In genomic region chr1:247642742-247643141, GRCh38 we compare ENCODE assay signal across 31 cellular contexts. TPM values are rescaled to one million over a fixed set of nuclear protein-coding genes. Genes with fewer than 3 reads are reported as not detected.
"Had no signal": no experiment of that assay in that cellular context is flagged by ENCODE, and none has a peak within 500 bp of the region (broad histone marks: within the 10 kb centered on the region; RNA-seq: fewer than 3 reads in every experiment).

No MANE protein-coding gene starts in this region.

- H3K4me1 ChIP-seq: suprapubic skin, testis, tibial artery, upper lobe of right lung, uterus, vagina had no signal

- H3K36me3 ChIP-seq: stomach, suprapubic skin, thoracic aorta, thyroid gland, tibial artery, tibial nerve, transverse colon, upper lobe of left lung, upper lobe of right lung, uterus, vagina had no signal

- H3K4me1 Mint-ChIP-seq: stimulated activated effector memory CD8-positive, alpha-beta T cell treated with anti-CD3 and anti-CD28 coated beads, Interleukin-12 subunit alpha, Interleukin-12 subunit beta, amount 100 ng/mL, for 72 hours; stimulated activated memory B cell treated with anti-CD40 and anti-IgM and Interleukin-4, amounts not matched to agents 10 μg/mL and 1 μg/mL and 100 μg/mL, for 72 hours had no signal

- H3K27ac Mint-ChIP-seq: stimulated activated effector memory CD8-positive, alpha-beta T cell treated with anti-CD3 and anti-CD28 coated beads, Interleukin-12 subunit alpha, Interleukin-12 subunit beta, amount 100 ng/mL, for 72 hours; stimulated activated memory B cell treated with anti-CD40 and anti-IgM and Interleukin-4, amounts not matched to agents 10 μg/mL and 1 μg/mL and 100 μg/mL, for 72 hours; stimulated activated naive CD8-positive, alpha-beta T cell treated with anti-CD3 and anti-CD28 coated beads, Interleukin-15, amount 100 ng/mL, for 72 hours; stimulated activated naive CD8-positive, alpha-beta T cell treated with anti-CD3 and anti-CD28 coated beads, Interleukin-15, Interleukin-2, amounts not matched to agents 100 ng/mL and 50 ng/mL, for 24 hours; type B pancreatic cell had no signal

- H3K9me3 ChIP-seq: testis, thoracic aorta, thyroid gland, transverse colon, upper lobe of right lung, uterus, vagina had no signal

- H3K36me3 Mint-ChIP-seq: stimulated activated effector memory CD8-positive, alpha-beta T cell treated with anti-CD3 and anti-CD28 coated beads, Interleukin-12 subunit alpha, Interleukin-12 subunit beta, amount 100 ng/mL, for 72 hours; stimulated activated memory B cell treated with anti-CD40 and anti-IgM and Interleukin-4, amounts not matched to agents 10 μg/mL and 1 μg/mL and 100 μg/mL, for 72 hours had no signal

- DNase-seq: stimulated activated CD4-positive, alpha-beta T cell treated with anti-CD3 and anti-CD28 coated beads, Interleukin-2, amount 100 ng/mL, for 48 hours; stimulated activated CD4-positive, alpha-beta T cell treated with anti-CD3 and anti-CD28 coated beads, Interleukin-4, amount 100 ng/mL, for 1 hour; stimulated activated CD4-positive, alpha-beta T cell treated with anti-CD3 and anti-CD28 coated beads, Interleukin-4, amount 100 ng/mL, for 24 hours; stimulated activated CD4-positive, alpha-beta T cell treated with anti-CD3 and anti-CD28 coated beads, Interleukin-4, amount 100 ng/mL, for 4 hours; stimulated activated CD8-positive, alpha-beta memory T cell treated with anti-CD3 and anti-CD28 coated beads, Interleukin-4, amount 100 ng/mL, for 48 hours; stimulated activated naive CD4-positive, alpha-beta T cell; stimulated activated naive CD4-positive, alpha-beta T cell treated with Interleukin-2 at 50 U/mL for 16 hours; stimulated activated naive CD8-positive, alpha-beta T cell treated with anti-CD3 and anti-CD28 coated beads, Interleukin-15, amount 100 ng/mL, for 72 hours; stimulated activated naive CD8-positive, alpha-beta T cell treated with anti-CD3 and anti-CD28 coated beads, Interleukin-15, Interleukin-2, amounts not matched to agents 100 U/mL and 50 U/mL, for 24 hours; stomach; substantia nigra; testis; thyroid gland; tibial artery; transverse colon; trophoblast cell; upper lobe of left lung; upper lobe of right lung; uterus had no signal

- H3K27me3 ChIP-seq: suprapubic skin, testis, thyroid gland, tibial nerve, transverse colon, upper lobe of left lung, upper lobe of right lung, uterus, vagina had no signal

- H3K27ac ChIP-seq: stomach, suprapubic skin, testis, thoracic aorta, thyroid gland, tibial artery, tibial nerve, transverse colon, upper lobe of left lung, upper lobe of right lung, uterus, vagina had no signal

- ATAC-seq: stimulated activated effector memory CD8-positive, alpha-beta T cell treated with anti-CD3 and anti-CD28 coated beads, Interleukin-12 subunit alpha, Interleukin-12 subunit beta, amount 100 ng/mL, for 72 hours; stimulated activated memory B cell treated with anti-CD40 and anti-IgM and Interleukin-4, amounts not matched to agents 10 μg/mL and 1 μg/mL and 100 μg/mL, for 72 hours; stimulated activated naive CD8-positive, alpha-beta T cell treated with anti-CD3 and anti-CD28 coated beads, Interleukin-15, amount 100 ng/mL, for 72 hours; stimulated activated naive CD8-positive, alpha-beta T cell treated with anti-CD3 and anti-CD28 coated beads, Interleukin-15, Interleukin-2, amounts not matched to agents 100 U/mL and 50 U/mL, for 24 hours; upper lobe of right lung had no signal

- H3K4me3 ChIP-seq: stomach, suprapubic skin, testis, thoracic aorta, thyroid gland, tibial artery, tibial nerve, transverse colon, upper lobe of left lung, upper lobe of right lung, uterus, vagina had no signal

- H3K9me3 Mint-ChIP-seq: stimulated activated naive CD8-positive, alpha-beta T cell treated with anti-CD3 and anti-CD28 coated beads, Interleukin-15, amount 100 ng/mL, for 72 hours; type B pancreatic cell had no signal

- H3K4me3 Mint-ChIP-seq: stimulated activated effector memory CD8-positive, alpha-beta T cell treated with anti-CD3 and anti-CD28 coated beads, Interleukin-12 subunit alpha, Interleukin-12 subunit beta, amount 100 ng/mL, for 72 hours; stimulated activated memory B cell treated with anti-CD40 and anti-IgM and Interleukin-4, amounts not matched to agents 10 μg/mL and 1 μg/mL and 100 μg/mL, for 72 hours; stimulated activated naive CD8-positive, alpha-beta T cell treated with anti-CD3 and anti-CD28 coated beads, Interleukin-15, amount 100 ng/mL, for 72 hours; stimulated activated naive CD8-positive, alpha-beta T cell treated with anti-CD3 and anti-CD28 coated beads, Interleukin-15, Interleukin-2, amounts not matched to agents 100 ng/mL and 50 ng/mL, for 24 hours; type B pancreatic cell had no signal

RNA-seq across cellular contexts. Expression of gene OR13G1, which starts 36.8 kb away (rescaled TPM):
- total RNA-seq: stomach, subcutaneous adipose tissue, suprapubic skin, temporal lobe, thoracic aorta, thyroid gland, tibial nerve, transverse colon, upper lobe of left lung, upper lobe of right lung, ureter, urinary bladder, uterus, vagina had no signal

RNA-seq across cellular contexts. Expression of gene OR2G3, which starts 37.4 kb away (rescaled TPM):
- total RNA-seq: stomach, subcutaneous adipose tissue, suprapubic skin, temporal lobe, testis, thoracic aorta, thyroid gland, tibial nerve, transverse colon, upper lobe of left lung, upper lobe of right lung, ureter, urinary bladder, uterus, vagina had no signal

RNA-seq across cellular contexts. Expression of gene OR2G2, which starts 54.6 kb away (rescaled TPM):
- total RNA-seq: stomach, subcutaneous adipose tissue, suprapubic skin, temporal lobe, thoracic aorta, thyroid gland, tibial nerve, transverse colon, upper lobe of left lung, upper lobe of right lung, ureter, urinary bladder, uterus, vagina had no signal
